8 cellular contexts compared by ENCODE assay signal in the genomic region with DNA sequence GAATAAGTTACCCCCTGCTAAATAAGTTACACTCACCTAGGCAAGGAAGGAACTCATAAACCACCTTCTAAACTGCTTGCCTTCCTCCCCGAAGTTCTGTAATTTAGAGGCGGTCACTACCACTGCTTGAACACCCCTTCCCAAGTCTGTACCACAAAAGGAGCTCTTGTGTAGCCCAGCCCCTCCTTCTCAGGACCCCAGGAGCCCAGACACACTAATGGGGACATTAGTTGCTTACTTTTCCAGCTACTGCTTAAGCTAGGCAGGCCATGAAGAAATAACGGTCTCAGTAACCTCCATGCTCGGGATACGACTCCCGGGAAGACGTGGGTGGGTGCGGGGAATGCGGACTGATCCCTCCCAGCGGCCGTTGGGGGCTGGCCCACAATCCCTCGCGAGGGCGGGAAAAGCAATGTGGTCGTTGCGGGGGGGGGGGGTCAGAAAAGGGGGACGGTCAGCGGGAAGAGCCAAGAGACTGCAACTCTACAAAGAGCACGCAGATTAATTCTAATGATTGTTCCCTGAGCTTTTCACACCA.
DNase-seq lines count a peak whose midpoint lies in the region; ATAC-seq and TF ChIP-seq lines count a peak whose summit lies in the region.

TSS of gene TEX14 (minus strand) at position 345 of the 538 bp plus-strand sequence. CDS start 40,044 bp downstream, outside the sequence.

- TF ChIP-seq CTCF in AG04449 (IDR thresholded peaks at IDR 0.05; ENCODE audit: insufficient read depth, low read length, missing control alignments) = no peak

- POLR2A ChIA-PET in AG04449 (lab: Yijun Ruan, JAX) = interaction anchor here (1.2 to 1.6 kb wide), 3 partner anchors 32 to 173 kb away, joined by 3 to 9 read pairs (median 3); no protein-coding TSS in a partner anchor

- H3K36me3 ChIP-seq in KOPT-K1 (ENCODE audit: insufficient read depth, low read length) = peaks cover 32% of the 10 kb centered on the region
- no peaks in the 10 kb centered on the region for H3K36me3 ChIP-seq in muscle layer of colon (ENCODE audit: insufficient read depth, low read length)

- no peak for ATAC-seq in GM21786 (IDR thresholded peaks at IDR 0.05; ENCODE audit: unreplicated experiment)

- CTCF ChIA-PET in AG04449 (lab: Yijun Ruan, JAX) = interaction anchor here (0.7 to 2.9 kb wide), 4 partner anchors 19 to 314 kb away, joined by 3 to 9 read pairs (median 6); no protein-coding TSS in a partner anchor

- peaks cover 17% of the 10 kb centered on the region for H3K4me1 ChIP-seq in muscle layer of colon (ENCODE audit: insufficient read depth, low read length)

- peak within 1 kb of the TSS; percentile 77 for H3K4me3 ChIP-seq in AG04449 (ENCODE audit: low read depth, low read length)
- H3K4me3 ChIP-seq in muscle layer of colon (ENCODE audit: low read depth in 1 of 2, low read length in 2 of 2) = peak within 1 kb of the TSS; percentile 53 to 97

- H3K9me3 ChIP-seq in KOPT-K1 (ENCODE audit: insufficient read depth, low read length, poor library complexity, severe bottlenecking) (peaks cover 5% of the 10 kb centered on the region), muscle layer of colon (ENCODE audit: low read length) (no peaks in the 10 kb centered on the region)

- H3K9ac ChIP-seq in muscle layer of colon (ENCODE audit: low read length) = peak within 1 kb of the TSS; percentile 87

- no peaks in the 10 kb centered on the region for H3K27me3 ChIP-seq in muscle layer of colon (ENCODE audit: control insufficient read depth in 1 of 2, insufficient read depth in 2 of 2, low read length in 2 of 2)

- DNase-seq in AG04449 (ENCODE audit: low read depth, low spot score) (no peak), caudate nucleus (lab: John Stamatoyannopoulos, UW) (peak in 3 of 61 donors; percentile 8 to 19 (median 12)), NOMO-1 treated with DMSO at 0.1 percent for 48 hours (lab: John Stamatoyannopoulos, UW; ENCODE audit: unreplicated experiment) (no peak), GOT3 (lab: John Stamatoyannopoulos, UW) (no peak), DMS79 (lab: John Stamatoyannopoulos, UW) (no peak)

- H3K27ac ChIP-seq in KOPT-K1 (ENCODE audit: low read depth, low read length, poor library complexity, severe bottlenecking) (peak within 1 kb of the TSS; percentile 83), caudate nucleus (ENCODE audit: low read depth, low read length) (peak within 1 kb of the TSS; percentile 88), muscle layer of colon (ENCODE audit: low read depth, low read length) (peak within 1 kb of the TSS; percentile 75)
